9 cellular contexts compared by ENCODE assay signal in genomic region chr16:12573730-12574383, GRCh38.
DNase-seq lines count a peak whose midpoint lies in the region; ATAC-seq and TF ChIP-seq lines count a peak whose summit lies in the region.
"Had no signal": no experiment of that assay in that cellular context is flagged by ENCODE, and none has a peak within 500 bp of the region (broad histone marks: within the 10 kb centered on the region; RNA-seq: fewer than 3 reads in every experiment).

No MANE protein-coding gene starts in this region.

- peaks cover 0 to 18% (median 2%) of the 10 kb centered on the region in 3 donors for H3K4me1 Mint-ChIP-seq in T-cell

- no peaks in the 10 kb centered on the region for H3K9me3 ChIP-seq in adipocyte (ENCODE audit: control insufficient read depth, low read length)
- no peaks in the 10 kb centered on the region for H3K9me3 ChIP-seq in iPS DF 6.9 (ENCODE audit: control insufficient read depth, insufficient read depth, low read length)

- POLR2A ChIA-PET in T-cell (lab: Charles Lee), result no interaction called here

- H3K4me3 Mint-ChIP-seq in T-cell, result no peak overlapping the region
- H3K4me3 Mint-ChIP-seq: stimulated activated naive CD8-positive, alpha-beta T cell treated with anti-CD3 and anti-CD28 coated beads, Interleukin-15, Interleukin-2, amounts not matched to agents 100 ng/mL and 50 ng/mL, for 24 hours had no signal

- ATAC-seq in T-cell (replicated peaks in 1 of 4), result peak in 3 of 4 experiments; percentile 44 to 54 (median 52)

- TF ChIP-seq RAD21 in Ishikawa (IDR thresholded peaks at IDR 0.05; ENCODE audit: low read depth), result peak; percentile 58

- peaks cover 9% of the 10 kb centered on the region for H3K36me3 Mint-ChIP-seq in T-cell

- H3K27ac Mint-ChIP-seq in T-cell, result no peak overlapping the region
- H3K27ac Mint-ChIP-seq: stimulated activated naive CD8-positive, alpha-beta T cell treated with anti-CD3 and anti-CD28 coated beads, Interleukin-15, Interleukin-2, amounts not matched to agents 100 ng/mL and 50 ng/mL, for 24 hours had no signal

- no peak overlapping the region for H3K9ac ChIP-seq in adipocyte (ENCODE audit: low read length)

- TF ChIP-seq EP300 in Ishikawa (IDR thresholded peaks at IDR 0.05; ENCODE audit: borderline replicate concordance), result no peak

- H3K36me3 ChIP-seq in adipocyte (ENCODE audit: control insufficient read depth, insufficient read depth, low read length, severe bottlenecking) (peaks cover 11% of the 10 kb centered on the region), iPS DF 6.9 (ENCODE audit: control insufficient read depth, insufficient read depth, low read length) (no peaks in the 10 kb centered on the region)

- H3K9me3 Mint-ChIP-seq in T-cell, result no peaks in the 10 kb centered on the region
- H3K9me3 Mint-ChIP-seq: stimulated activated naive CD8-positive, alpha-beta T cell treated with anti-CD3 and anti-CD28 coated beads, Interleukin-15, Interleukin-2, amounts not matched to agents 100 ng/mL and 50 ng/mL, for 24 hours had no signal

- WGBS in iPS DF 6.9 (ENCODE audit: insufficient coverage, insufficient read length), result no CpG with 5 or more reads among the region's 12 CpGs

- H3K4me3 ChIP-seq in adipocyte (ENCODE audit: low read length) (no peak overlapping the region), iPS DF 6.9 (ENCODE audit: low read length) (no peak overlapping the region)

- no peak overlapping the region for H3K27ac ChIP-seq in iPS DF 6.9 (ENCODE audit: low read length)

- H3K4me1 ChIP-seq in adipocyte (ENCODE audit: control insufficient read depth, insufficient read depth, low read length) (no peaks in the 10 kb centered on the region), iPS DF 6.9 (ENCODE audit: control insufficient read depth, insufficient read depth, low read length) (no peaks in the 10 kb centered on the region)

- DNase-seq in CMK (ENCODE audit: low read depth), result peak; percentile 39
- peak in 25 of 34 experiments; percentile 9 to 47 (median 26) for DNase-seq in T-cell
- DNase-seq in adipocyte (ENCODE audit: low read depth), result peak; percentile 42
- DNase-seq in iPS DF 6.9 (ENCODE audit: low read depth, low spot score), result peak; percentile 18
- DNase-seq in stimulated activated CD4-positive, alpha-beta T cell treated with anti-CD3 and anti-CD28 coated beads, Interleukin-1b, Interleukin-23, amount 100 ng/mL, for 48 hours, result peak; percentile 78
- no peak for DNase-seq in NCI-H2107 treated with DMSO at 0.1 percent for 48 hours (lab: John Stamatoyannopoulos, UW; ENCODE audit: unreplicated experiment)
- DNase-seq in GOT3 (lab: John Stamatoyannopoulos, UW), result no peak

- H3K27me3 ChIP-seq in adipocyte (replicated peaks; ENCODE audit: control insufficient read depth, insufficient read depth, low read length), result no peaks in the 10 kb centered on the region
- no peaks in the 10 kb centered on the region for H3K27me3 ChIP-seq in iPS DF 6.9 (ENCODE audit: control insufficient read depth, insufficient read depth, low read length)

- CTCF ChIA-PET in T-cell (lab: Charles Lee), result interaction anchor here in 1 of 2 donors (0.8 kb wide), 1 partner anchor 245 kb away, joined by 3 read pairs; no protein-coding TSS in a partner anchor

- no peaks in the 10 kb centered on the region for H3K27me3 Mint-ChIP-seq in T-cell
- H3K27me3 Mint-ChIP-seq: stimulated activated naive CD8-positive, alpha-beta T cell treated with anti-CD3 and anti-CD28 coated beads, Interleukin-15, Interleukin-2, amounts not matched to agents 100 ng/mL and 50 ng/mL, for 24 hours had no signal

TF ChIP-seq in Ishikawa, 13 proteins besides CTCF, POLR2A, EP300 and RAD21:
- TF ChIP-seq CREB1 (IDR thresholded peaks at IDR 0.05; ENCODE audit: low read depth) (no peak), MAX (IDR thresholded peaks at IDR 0.05) (no peak), CEBPB (IDR thresholded peaks at IDR 0.05) (no peak), TAF1 (IDR thresholded peaks at IDR 0.05; ENCODE audit: low read depth) (no peak), REST (IDR thresholded peaks at IDR 0.05; ENCODE audit: low read depth) (no peak), NFIC (IDR thresholded peaks at IDR 0.05) (no peak)

Comparison
In these comparisons a context has a peak if more than half of its experiments do, and no peak if none do; other contexts are left out.
1. DNase-seq: peak in CMK (single experiment), T-cell (25 of 34), adipocyte (single experiment), iPS DF 6.9 (single experiment) and stimulated activated CD4-positive, alpha-beta T cell treated with anti-CD3 and anti-CD28 coated beads, Interleukin-1b, Interleukin-23, amount 100 ng/mL, for 48 hours (single experiment); none in NCI-H2107 treated with DMSO at 0.1 percent for 48 hours (single experiment) and GOT3 (single experiment).